Comparison of ENCODE assay signal across 13 cellular contexts in genomic region chr2:41930807-41931566, GRCh38.
DNase-seq lines count a peak whose midpoint lies in the region; ATAC-seq and TF ChIP-seq lines count a peak whose summit lies in the region.
"Had no signal": no experiment of that assay in that cellular context is flagged by ENCODE, and none has a peak within 500 bp of the region (broad histone marks: within the 10 kb centered on the region; RNA-seq: fewer than 3 reads in every experiment).

No MANE protein-coding gene starts in this region.

- peak overlapping the region; percentile 96 to 99 (median 98) for H3K27ac Mint-ChIP-seq in nephron
- H3K27ac Mint-ChIP-seq: activated CD8-positive, alpha-beta memory T cell treated with anti-CD3 and anti-CD28 coated beads, Interleukin-2, amount 10 ng/mL, durations not matched to agents 7 days and 5 days had no signal

- H3K36me3 ChIP-seq in RWPE2 (ENCODE audit: low read depth): no peaks in the 10 kb centered on the region
- H3K36me3 ChIP-seq: BLaER1 treated with 17β-estradiol and CSF1 and Interleukin-3, amounts not matched to agents 10 nM and 100 nM had no signal

- H3K9me3 Mint-ChIP-seq in nephron: no peaks in the 10 kb centered on the region

- TF ChIP-seq CTCF in RWPE2 (IDR thresholded peaks at IDR 0.05; ENCODE audit: poor library complexity, severe bottlenecking) (no peak), nephron (IDR thresholded peaks at IDR 0.05; ENCODE audit: unreplicated experiment in 3 of 3) (no peak)

- in situ Hi-C loops in KBM-7 (cut with MboI; ENCODE audit: low pct_unique_long_range_greater_than_20kb, low sequenced_read_pairs): no loop called here

- peak overlapping the region in 2 of 3 experiments; percentile 29 to 72 for H3K4me3 Mint-ChIP-seq in nephron
- H3K4me3 Mint-ChIP-seq: activated CD8-positive, alpha-beta memory T cell treated with anti-CD3 and anti-CD28 coated beads, Interleukin-2, amount 10 ng/mL, durations not matched to agents 7 days and 5 days had no signal

- H3K27ac ChIP-seq in RWPE2 (ENCODE audit: poor library complexity, severe bottlenecking): no peak overlapping the region
- H3K27ac ChIP-seq: BLaER1 treated with 17β-estradiol and CSF1 and Interleukin-3, amounts not matched to agents 10 nM and 100 nM; KMS-11 had no signal

- no peaks in the 10 kb centered on the region for H3K36me3 Mint-ChIP-seq in nephron (ENCODE audit: low read depth)
- H3K36me3 Mint-ChIP-seq: activated CD8-positive, alpha-beta memory T cell treated with anti-CD3 and anti-CD28 coated beads, Interleukin-2, amount 10 ng/mL, durations not matched to agents 7 days and 5 days had no signal

- peaks cover 87% of the 10 kb centered on the region for H3K4me1 Mint-ChIP-seq in nephron
- H3K4me1 Mint-ChIP-seq: activated CD8-positive, alpha-beta memory T cell treated with anti-CD3 and anti-CD28 coated beads, Interleukin-2, amount 10 ng/mL, durations not matched to agents 7 days and 5 days had no signal

- DNase-seq in EL (peak; percentile 84), RWPE2 (ENCODE audit: low spot score) (peak; percentile 76), globus pallidus (ENCODE audit: low spot score) (no peak), KBM-7 (no peak), NCI-H128 (lab: John Stamatoyannopoulos, UW; ENCODE audit: unreplicated experiment) (no peak)
- DNase-seq: activated CD8-positive, alpha-beta memory T cell treated with anti-CD3 and anti-CD28 coated beads, Interleukin-2, amount 10 ng/mL, durations not matched to agents 7 days and 5 days; NCI-H446; SW 1271 had no signal

- ATAC-seq in HG02588 (IDR thresholded peaks at IDR 0.05; ENCODE audit: unreplicated experiment) (peak; percentile 56), RWPE2 (ENCODE audit: low read depth) (peak; percentile 58), GM18517 (IDR thresholded peaks at IDR 0.05; ENCODE audit: unreplicated experiment) (no peak)
- ATAC-seq: activated CD8-positive, alpha-beta memory T cell treated with anti-CD3 and anti-CD28 coated beads, Interleukin-2, amount 10 ng/mL, durations not matched to agents 7 days and 5 days had no signal

- peaks cover 3% of the 10 kb centered on the region for H3K27me3 Mint-ChIP-seq in nephron (ENCODE audit: low read depth)

- H3K4me1 ChIP-seq in RWPE2 (ENCODE audit: insufficient read depth, poor library complexity, severe bottlenecking): peaks cover 18% of the 10 kb centered on the region

- no peak overlapping the region for H3K4me3 ChIP-seq in RWPE2 (ENCODE audit: severe bottlenecking)
- H3K4me3 ChIP-seq: BLaER1 treated with 17β-estradiol and CSF1 and Interleukin-3, amounts not matched to agents 10 nM and 100 nM had no signal

- no peaks in the 10 kb centered on the region for H3K27me3 ChIP-seq in RWPE2 (ENCODE audit: insufficient read depth, poor library complexity, severe bottlenecking)
- H3K27me3 ChIP-seq: BLaER1 treated with 17β-estradiol and CSF1 and Interleukin-3, amounts not matched to agents 10 nM and 100 nM had no signal

- H3K9me3 ChIP-seq in RWPE2 (ENCODE audit: severe bottlenecking): no peaks in the 10 kb centered on the region

Comparison
In these comparisons a context has a peak if more than half of its experiments do, and no peak if none do; other contexts are left out.
1. DNase-seq: peak in EL (single experiment) and RWPE2 (single experiment); none in globus pallidus (single experiment), KBM-7 (single experiment) and NCI-H128 (single experiment).